In the genomic region with DNA sequence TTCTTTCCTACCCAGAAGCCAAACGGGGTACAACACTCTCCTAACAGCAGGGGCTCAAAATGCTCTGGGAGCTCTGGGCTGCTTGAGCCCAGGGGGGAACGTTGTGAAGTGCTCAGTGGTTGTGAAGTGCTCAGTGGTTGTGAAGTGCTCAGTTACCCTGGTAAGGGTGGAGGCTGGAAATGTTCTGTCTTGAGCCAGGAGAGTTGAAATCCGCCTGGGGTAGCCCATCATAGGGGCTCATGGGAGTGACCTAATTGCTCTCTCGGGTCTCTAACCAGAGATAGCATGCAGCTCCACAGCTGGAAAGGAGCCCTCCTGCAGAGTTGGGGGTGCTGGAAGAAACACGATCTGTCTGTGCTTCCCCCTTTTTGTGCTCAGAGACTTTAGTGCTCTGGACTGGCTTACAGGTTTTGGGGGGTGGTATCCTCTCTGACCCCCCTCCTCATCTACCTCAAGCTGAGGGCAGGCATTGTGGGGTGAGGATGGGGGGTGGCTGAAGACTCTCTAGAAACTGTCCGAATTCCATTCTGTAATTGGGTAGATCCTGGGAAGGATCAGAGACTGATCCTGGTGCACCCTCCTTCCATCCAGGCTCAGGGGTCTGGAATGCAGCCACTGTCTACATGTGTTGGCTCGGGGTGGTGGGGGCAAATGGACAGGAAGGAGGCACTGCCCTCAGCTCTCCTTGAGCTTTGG, we compare ENCODE assay signal across 8 cellular contexts. TPM values are rescaled to one million over a fixed set of nuclear protein-coding genes. Genes with fewer than 3 reads are reported as not detected.
DNase-seq lines count a peak whose midpoint lies in the region; ATAC-seq and TF ChIP-seq lines count a peak whose summit lies in the region.

No MANE protein-coding gene starts in this region.

- ATAC-seq in right cardiac atrium (no peak), HG02973 (IDR thresholded peaks at IDR 0.05; ENCODE audit: unreplicated experiment) (no peak)

- no peaks in the 10 kb centered on the region for H3K36me3 ChIP-seq in mesendoderm (ENCODE audit: control insufficient read depth, insufficient read depth, low read length)

- H3K27me3 ChIP-seq in right cardiac atrium (ENCODE audit: control insufficient read depth, insufficient read depth), result no peaks in the 10 kb centered on the region
- peaks cover 8% of the 10 kb centered on the region for H3K27me3 ChIP-seq in mesendoderm (ENCODE audit: insufficient read depth, low read length, poor library complexity)

- no peak overlapping the region for H2AK5ac ChIP-seq in mesendoderm (ENCODE audit: low read length)

- TF ChIP-seq CTCF in HFF-Myc (IDR thresholded peaks at IDR 0.05; ENCODE audit: low read depth, low read length, missing control alignments), result no peak

- H3K23ac ChIP-seq in mesendoderm (ENCODE audit: low read length), result no peak overlapping the region

- H3K4me3 ChIP-seq in HFF-Myc (replicated peaks; ENCODE audit: low read depth, low read length) (peak overlapping the region; percentile 70), right cardiac atrium (ENCODE audit: low read length) (peak overlapping the region; percentile 92), skeletal muscle cell (ENCODE audit: low read depth, low read length) (peak overlapping the region; percentile 72), mesendoderm (ENCODE audit: low read length) (no peak overlapping the region)

- no peak overlapping the region for H3K9ac ChIP-seq in mesendoderm (ENCODE audit: low read length)

- peaks cover 6% of the 10 kb centered on the region for H3K4me1 ChIP-seq in right cardiac atrium (ENCODE audit: control insufficient read depth, insufficient read depth, low read length)
- no peaks in the 10 kb centered on the region for H3K4me1 ChIP-seq in mesendoderm (ENCODE audit: control insufficient read depth, low read depth, low read length)

- no peak overlapping the region for H2BK15ac ChIP-seq in mesendoderm (replicated peaks; ENCODE audit: low read depth)

- no peak overlapping the region for H2BK120ac ChIP-seq in mesendoderm (ENCODE audit: low read depth, low read length)

- no peak overlapping the region for H3K56ac ChIP-seq in mesendoderm (ENCODE audit: low read length)

- no peak overlapping the region for H3K18ac ChIP-seq in mesendoderm (ENCODE audit: low read length)

- intact Hi-C loops in right cardiac atrium (cut with DNase I), result loop anchor here in 1 of 4 donors (5.0 kb wide), 1 partner anchor 66 kb away; no protein-coding TSS in a partner anchor

- H4K8ac ChIP-seq in mesendoderm (ENCODE audit: low read depth, low read length), result no peak overlapping the region

- no peaks in the 10 kb centered on the region for H3K36me3 Mint-ChIP-seq in activated T-cell treated with anti-CD3 and anti-CD28 coated beads, Interleukin-2, amount 50 U/mL, for 24 hours (ENCODE audit: low read depth)

- peaks cover 21% of the 10 kb centered on the region for H3K27me3 Mint-ChIP-seq in activated T-cell treated with anti-CD3 and anti-CD28 coated beads, Interleukin-2, amount 50 U/mL, for 24 hours

- H3K27ac ChIP-seq in right cardiac atrium (ENCODE audit: low read length) (peak overlapping the region; percentile 69), mesendoderm (ENCODE audit: low read depth, low read length) (no peak overlapping the region)

- peak overlapping the region; percentile 56 for H3K4me3 Mint-ChIP-seq in activated T-cell treated with anti-CD3 and anti-CD28 coated beads, Interleukin-2, amount 50 U/mL, for 24 hours

- H3K79me1 ChIP-seq in mesendoderm (ENCODE audit: low read length), result no peaks in the 10 kb centered on the region

- no peak overlapping the region for H3K4ac ChIP-seq in mesendoderm (ENCODE audit: low read depth, low read length)

- peak overlapping the region; percentile 7 for H3K27ac Mint-ChIP-seq in activated T-cell treated with anti-CD3 and anti-CD28 coated beads, Interleukin-2, amount 50 U/mL, for 24 hours

- no peaks in the 10 kb centered on the region for H3K79me2 ChIP-seq in mesendoderm (ENCODE audit: control insufficient read depth, insufficient read depth, low read length)

- no peaks in the 10 kb centered on the region for H3K9me3 ChIP-seq in right cardiac atrium (ENCODE audit: control insufficient read depth, low read length)

- peaks cover 20% of the 10 kb centered on the region for H3K4me1 Mint-ChIP-seq in activated T-cell treated with anti-CD3 and anti-CD28 coated beads, Interleukin-2, amount 50 U/mL, for 24 hours (ENCODE audit: low read depth)

- no peak overlapping the region for H4K5ac ChIP-seq in mesendoderm (ENCODE audit: low read length)

- no peak overlapping the region for H3K4me2 ChIP-seq in mesendoderm (ENCODE audit: low read length)

- H2BK5ac ChIP-seq in mesendoderm (ENCODE audit: low read length), result no peak overlapping the region

- no peaks in the 10 kb centered on the region for H3K9me3 Mint-ChIP-seq in activated T-cell treated with anti-CD3 and anti-CD28 coated beads, Interleukin-2, amount 50 U/mL, for 24 hours

- 4% methylated on average over 7 of the region's 7 CpGs for WGBS in right cardiac atrium
- no CpG with 5 or more reads among the region's 7 CpGs for WGBS in mesendoderm (ENCODE audit: extremely low coverage, insufficient coverage, low lambda C conversion rate)

- DNase-seq in HFF-Myc (ENCODE audit: extremely low read depth, low read depth), result no peak
- peak; percentile 25 for DNase-seq in activated T-cell treated with anti-CD3 and anti-CD28 coated beads, Interleukin-2, amount 50 U/mL, for 24 hours
- DNase-seq in right cardiac atrium, result no peak
- DNase-seq in skeletal muscle cell (ENCODE audit: low read depth), result no peak
- no peak for DNase-seq in NK-92 treated with Interleukin-12 subunit alpha and Interleukin-12 subunit beta, amount 100 ng/mL, for 24 hours (lab: John Stamatoyannopoulos, UW)
- DNase-seq in epidermal melanocyte (ENCODE audit: insufficient read length, low spot score), result no peak
- DNase-seq in mesendoderm, result no peak

RNA-seq across cellular contexts. Expression of a gene that starts 2.7 kb away (rescaled TPM):
- total RNA-seq in right cardiac atrium, result 10 to 100 TPM; 18.6 to 28.0 (median 24.4) TPM
- 27.1 TPM for polyA plus RNA-seq in right cardiac atrium
- polyA plus RNA-seq in mesendoderm (2013, experiment 1 of 2), result 3.3 TPM
- 3.5 TPM for polyA plus RNA-seq in mesendoderm (2013, experiment 2 of 2)
